Comparison of ENCODE assay signal across 8 cellular contexts in genomic region chr3:149377408-149378111, GRCh38. TPM values are rescaled to one million over a fixed set of nuclear protein-coding genes. Genes with fewer than 3 reads are reported as not detected.
A peak's percentile ranks its signal among the peaks of the same experiment; 100 is the strongest.
DNase-seq lines count a peak whose midpoint lies in the region; ATAC-seq and TF ChIP-seq lines count a peak whose summit lies in the region.

Gene TM4SF1 (minus strand): TSS chr3:149377649. CDS start chr3:149377547, 102 bp downstream.

- ATAC-seq in upper lobe of right lung: peak; percentile 91

- TF ChIP-seq CTCF in lower leg skin (IDR thresholded peaks at IDR 0.05): peak in 1 of 3 donors; percentile 67
- TF ChIP-seq CTCF in upper lobe of right lung (IDR thresholded peaks at IDR 0.05): no peak

- intact Hi-C loops in lower leg skin (cut with DNase I; ENCODE audit: low total_unique reads) (no loop called here), upper lobe of right lung (cut with DNase I) (no loop called here)

- DNase-seq in AG08396 (ENCODE audit: low spot score): peak; percentile 88
- DNase-seq in NCI-H146 treated with DMSO at 0.1 percent for 48 hours (lab: John Stamatoyannopoulos, UW; ENCODE audit: unreplicated experiment): peak; percentile 57
- DNase-seq in cerebellar cortex (ENCODE audit: low spot score): peak; percentile 90
- DNase-seq in lower leg skin (ENCODE audit: low spot score in 2 of 2): peak in 1 of 2 donors; percentile 88
- peak; percentile 67 for DNase-seq in upper lobe of right lung
- DNase-seq in DMS53 treated with DMSO at 0.1 percent for 48 hours (lab: John Stamatoyannopoulos, UW; ENCODE audit: unreplicated experiment): no peak
- no peak for DNase-seq in HEK293T (ENCODE audit: extremely low spot score)
- DNase-seq in erythroblast (lab: John Stamatoyannopoulos, UW): no peak

- WGBS in lower leg skin, 2 donors: 54 to 55% methylated on average over 13 of the region's 13 CpGs

- H3K27ac ChIP-seq in upper lobe of right lung: peak within 1 kb of the TSS; percentile 86

- H3K4me1 ChIP-seq in upper lobe of right lung: peaks cover 32% of the 10 kb centered on the region

- POLR2A ChIA-PET in HEK293T (lab: Yijun Ruan, JAX): no interaction called here

- no peak for TF ChIP-seq POLR2A in lower leg skin (IDR thresholded peaks at IDR 0.05)
- TF ChIP-seq POLR2A in erythroblast (IDR thresholded peaks at IDR 0.05; ENCODE audit: low read length): no peak

- peaks cover 8% of the 10 kb centered on the region for H3K36me3 ChIP-seq in upper lobe of right lung

- no peaks in the 10 kb centered on the region for H3K27me3 ChIP-seq in upper lobe of right lung

- CTCF ChIA-PET in HEK293T (lab: Yijun Ruan, JAX): no interaction called here

- H3K4me3 ChIP-seq in lower leg skin (ENCODE audit: low read depth, poor library complexity, severe bottlenecking): peak within 1 kb of the TSS; percentile 1
- H3K4me3 ChIP-seq in upper lobe of right lung: peak within 1 kb of the TSS; percentile 56

- H3K9me3 ChIP-seq in upper lobe of right lung: no peaks in the 10 kb centered on the region

TF ChIP-seq in HEK293T, 16 proteins besides CTCF, POLR2A, EP300 and RAD21:
- no peak for TF ChIP-seq BHLHE40 (IDR thresholded peaks at IDR 0.05; ENCODE audit: borderline replicate concordance)
- TF ChIP-seq ZNF384 (IDR thresholded peaks at IDR 0.05): no peak
- TF ChIP-seq NFRKB (IDR thresholded peaks at IDR 0.05): no peak
- TF ChIP-seq HDGF (IDR thresholded peaks at IDR 0.05; ENCODE audit: borderline replicate concordance): no peak
- TF ChIP-seq PKNOX1 (IDR thresholded peaks at IDR 0.05): no peak
- TF ChIP-seq FOXK2 (IDR thresholded peaks at IDR 0.05): no peak
- no peak for TF ChIP-seq ARNT (IDR thresholded peaks at IDR 0.05)
- no peak for TF ChIP-seq LEF1 (IDR thresholded peaks at IDR 0.05; ENCODE audit: borderline replicate concordance)
- no peak for TF ChIP-seq FOXM1 (IDR thresholded peaks at IDR 0.05; ENCODE audit: borderline replicate concordance)
- TF ChIP-seq L3MBTL2 (conservative IDR thresholded peaks at IDR 0.05): no peak
- no peak for TF ChIP-seq CTBP1 (IDR thresholded peaks at IDR 0.05; ENCODE audit: borderline replicate concordance)
- TF ChIP-seq ELF4 (IDR thresholded peaks at IDR 0.05): no peak
- TF ChIP-seq SP1 (IDR thresholded peaks at IDR 0.05): no peak
- no peak for TF ChIP-seq FOXA1 (IDR thresholded peaks at IDR 0.05)
- TF ChIP-seq SUZ12 (IDR thresholded peaks at IDR 0.05): no peak

RNA-seq across cellular contexts. Expression of gene TM4SF1, which starts in this region (rescaled TPM):
- total RNA-seq in lower leg skin (100 to 1,000 TPM in 1 of 4 donors, 10 to 100 TPM in 3; 24.5 to 131 (median 51.0) TPM), upper lobe of right lung (188 TPM)

Comparison
In these comparisons a context has a peak if more than half of its experiments do, and no peak if none do; other contexts are left out.
1. DNase-seq: peak in AG08396 (single experiment), NCI-H146 treated with DMSO at 0.1 percent for 48 hours (single experiment), cerebellar cortex (single experiment) and upper lobe of right lung (single experiment); none in DMS53 treated with DMSO at 0.1 percent for 48 hours (single experiment), HEK293T (single experiment) and erythroblast (0 of 2).